In genomic region chr16:54286330-54287017, GRCh38 we compare ENCODE assay signal across 8 cellular contexts. TPM values are rescaled to one million over a fixed set of nuclear protein-coding genes. Genes with fewer than 3 reads are reported as not detected.
A peak's percentile ranks its signal among the peaks of the same experiment; 100 is the strongest.
DNase-seq lines count a peak whose midpoint lies in the region; ATAC-seq and TF ChIP-seq lines count a peak whose summit lies in the region.

Gene IRX3, minus strand, starts transcription at chr16:54286787. Its CDS starts 737 bp downstream, at chr16:54286050.

- peak within 1 kb of the TSS; percentile 83 for H3K4me3 Mint-ChIP-seq in activated naive CD8-positive, alpha-beta T cell treated with anti-CD3 and anti-CD28 coated beads, Interleukin-2, amount 10 ng/mL, durations not matched to agents 7 days and 5 days

- peak; percentile 99 for DNase-seq in 8988T
- peak; percentile 34 for DNase-seq in GM13976 (ENCODE audit: low spot score)
- peak; percentile 74 for DNase-seq in NCI-H345 (lab: John Stamatoyannopoulos, UW)
- peak; percentile 26 for DNase-seq in activated naive CD8-positive, alpha-beta T cell treated with anti-CD3 and anti-CD28 coated beads, Interleukin-2, amount 10 ng/mL, durations not matched to agents 7 days and 5 days
- peak; percentile 89 to 92 for DNase-seq in heart right ventricle
- peak; percentile 87 for DNase-seq in posterior vena cava (ENCODE audit: low spot score)

- H3K27me3 Mint-ChIP-seq in activated naive CD8-positive, alpha-beta T cell treated with anti-CD3 and anti-CD28 coated beads, Interleukin-2, amount 10 ng/mL, durations not matched to agents 7 days and 5 days, result peaks cover 76% of the 10 kb centered on the region

- H3K36me3 ChIP-seq in heart right ventricle, result peaks cover 0 to 7% (median 0%) of the 10 kb centered on the region in 9 donors

- in situ Hi-C loops in GM13976 (cut with MboI; ENCODE audit: low sequenced_read_pairs, unreplicated experiment), result loop anchor here (25.0 kb wide), 1 partner anchor 651 kb away; the partner anchor contains the start of gene IRX5

- H3K4me3 ChIP-seq in heart right ventricle, result peak within 1 kb of the TSS; percentile 61 to 93 (median 73)

- H3K4me1 Mint-ChIP-seq in activated naive CD8-positive, alpha-beta T cell treated with anti-CD3 and anti-CD28 coated beads, Interleukin-2, amount 10 ng/mL, durations not matched to agents 7 days and 5 days, result peaks cover 29% of the 10 kb centered on the region

- peak within 1 kb of the TSS; percentile 84 to 98 (median 94) for H3K27ac ChIP-seq in heart right ventricle

- POLR2A ChIA-PET in activated naive CD8-positive, alpha-beta T cell treated with anti-CD3 and anti-CD28 coated beads, Interleukin-2, amount 10 ng/mL, durations not matched to agents 7 days and 5 days (lab: Charles Lee), result no interaction called here

- WGBS in heart right ventricle, 2 donors, result 1% methylated on average over 51 to 62 of the region's 62 CpGs

- no peak for ATAC-seq in activated naive CD8-positive, alpha-beta T cell treated with anti-CD3 and anti-CD28 coated beads, Interleukin-2, amount 10 ng/mL, durations not matched to agents 7 days and 5 days (ENCODE audit: low read depth)
- ATAC-seq in heart right ventricle (peak; percentile 76 to 84 (median 80)), GM19452 (IDR thresholded peaks at IDR 0.05; ENCODE audit: unreplicated experiment) (no peak), HG03045 (IDR thresholded peaks at IDR 0.05; ENCODE audit: unreplicated experiment) (no peak)

- peaks cover 4% of the 10 kb centered on the region for H3K9me3 Mint-ChIP-seq in activated naive CD8-positive, alpha-beta T cell treated with anti-CD3 and anti-CD28 coated beads, Interleukin-2, amount 10 ng/mL, durations not matched to agents 7 days and 5 days

- H3K27ac Mint-ChIP-seq in activated naive CD8-positive, alpha-beta T cell treated with anti-CD3 and anti-CD28 coated beads, Interleukin-2, amount 10 ng/mL, durations not matched to agents 7 days and 5 days, result peak within 1 kb of the TSS; percentile 81

- H3K4me1 ChIP-seq in heart right ventricle, result peaks cover 0 to 54% (median 23%) of the 10 kb centered on the region in 9 donors

- peaks cover 11% of the 10 kb centered on the region for H3K36me3 Mint-ChIP-seq in activated naive CD8-positive, alpha-beta T cell treated with anti-CD3 and anti-CD28 coated beads, Interleukin-2, amount 10 ng/mL, durations not matched to agents 7 days and 5 days

- TF ChIP-seq CTCF in GM13976 (IDR thresholded peaks at IDR 0.05; ENCODE audit: borderline replicate concordance, control extremely low read depth, extremely low read depth, insufficient read depth, missing control alignments) (no peak), heart right ventricle (IDR thresholded peaks at IDR 0.05) (no peak)

- H3K9me3 ChIP-seq in heart right ventricle, result no peaks in the 10 kb centered on the region

- H3K27me3 ChIP-seq in heart right ventricle, result peaks cover 0 to 100% (median 50%) of the 10 kb centered on the region in 7 donors

- intact Hi-C loops in heart right ventricle (cut with DNase I) (loop anchor here in 9 of 10 donors (2.0 to 10.0 kb wide), 24 partner anchors 92 to 1086 kb away; partner anchors contain the start of gene IRX5 (in 2 of the 9)), posterior vena cava (cut with DNase I) (no loop called here)

RNA-seq across cellular contexts. Expression of gene IRX3, which starts in this region (rescaled TPM):
- total RNA-seq in activated naive CD8-positive, alpha-beta T cell treated with anti-CD3 and anti-CD28 coated beads, Interleukin-2, amount 10 ng/mL, durations not matched to agents 7 days and 5 days, result not detected
- total RNA-seq in heart right ventricle (10 to 100 TPM; 24.7 to 85.7 (median 69.7) TPM), posterior vena cava (1 to 10 TPM; 2.7 to 4.4 TPM)
- polyA plus RNA-seq in heart right ventricle, result 10 to 100 TPM; 26.3 to 40.5 TPM

Comparison
In these comparisons a context has a peak if more than half of its experiments do, and no peak if none do; other contexts are left out.
1. RNA of gene IRX3 (total RNA-seq): 24.7 to 85.7 TPM in heart right ventricle; 2.7 to 4.4 TPM in posterior vena cava and not detected in activated naive CD8-positive, alpha-beta T cell treated with anti-CD3 and anti-CD28 coated beads, Interleukin-2, amount 10 ng/mL, durations not matched to agents 7 days and 5 days; every median in the first group is over 4 times any median in the second.
2. Peak in DNase-seq in activated naive CD8-positive, alpha-beta T cell treated with anti-CD3 and anti-CD28 coated beads, Interleukin-2, amount 10 ng/mL, durations not matched to agents 7 days and 5 days; RNA of the gene not detected or under 1 TPM.
3. DNase-seq: peak in every context shown above with its lines; median percentile 99 in 8988T; 90 in heart right ventricle; 87 in posterior vena cava; 74 in NCI-H345; 34 in GM13976; 26 in activated naive CD8-positive, alpha-beta T cell treated with anti-CD3 and anti-CD28 coated beads, Interleukin-2, amount 10 ng/mL, durations not matched to agents 7 days and 5 days.
4. ATAC-seq: peak in heart right ventricle (8 of 8); none in activated naive CD8-positive, alpha-beta T cell treated with anti-CD3 and anti-CD28 coated beads, Interleukin-2, amount 10 ng/mL, durations not matched to agents 7 days and 5 days (single experiment), GM19452 (single experiment) and HG03045 (single experiment).
5. intact Hi-C loops: an anchor here in heart right ventricle (2.0 to 10.0 kb wide); none called in posterior vena cava.